1 cellular context compared by ENCODE assay signal in genomic region chr3:165128544-165128943, GRCh38.
TF ChIP-seq lines count a peak whose summit lies in the region.

No MANE protein-coding gene starts in this region.

TF ChIP-seq in HepG2, 621 proteins besides CTCF, POLR2A, EP300 and RAD21 (continued from another document and continues in another):
- TF ChIP-seq NKX3-1 (CRISPR knock-in tag; IDR thresholded peaks at IDR 0.05) (no peak), FOXO1 (CRISPR knock-in tag; IDR thresholded peaks at IDR 0.05) (peak; percentile 22; the same call in 1 of the 2 replicates), YY1 (IDR thresholded peaks at IDR 0.05; ENCODE audit: insufficient read depth, insufficient replicate concordance, low read depth, low read length) (no peak), ETV5 (CRISPR knock-in tag; IDR thresholded peaks at IDR 0.05; ENCODE audit: borderline replicate concordance) (no peak), ZNF737 (CRISPR knock-in tag; IDR thresholded peaks at IDR 0.05; ENCODE audit: borderline replicate concordance) (no peak), USF2 (IDR thresholded peaks at IDR 0.05; ENCODE audit: low read depth, low read length) (no peak), USF2 (CRISPR knock-in tag; IDR thresholded peaks at IDR 0.05; ENCODE audit: borderline replicate concordance) (no peak), MEIS1 (CRISPR knock-in tag; IDR thresholded peaks at IDR 0.05; ENCODE audit: borderline replicate concordance) (no peak), ZNF564 (CRISPR knock-in tag; IDR thresholded peaks at IDR 0.05) (no peak), DR1 (CRISPR knock-in tag; IDR thresholded peaks at IDR 0.05) (no peak), ZNF136 (CRISPR knock-in tag; IDR thresholded peaks at IDR 0.05; ENCODE audit: low read depth) (no peak), ZSCAN21 (CRISPR knock-in tag; IDR thresholded peaks at IDR 0.05; ENCODE audit: borderline replicate concordance) (no peak), FOXJ3 (CRISPR knock-in tag; IDR thresholded peaks at IDR 0.05; ENCODE audit: borderline replicate concordance) (peak; percentile 51; the same call in 1 of the 2 replicates), CHD4 (IDR thresholded peaks at IDR 0.05; ENCODE audit: borderline replicate concordance, low read length) (no peak), SMC3 (IDR thresholded peaks at IDR 0.05; ENCODE audit: low read length) (no peak), ZMAT5 (CRISPR knock-in tag; IDR thresholded peaks at IDR 0.05; ENCODE audit: borderline replicate concordance, low read depth) (no peak), RAD51 (IDR thresholded peaks at IDR 0.05; ENCODE audit: borderline replicate concordance) (no peak), ZNF326 (CRISPR knock-in tag; IDR thresholded peaks at IDR 0.05; ENCODE audit: borderline replicate concordance) (no peak), ZKSCAN1 (IDR thresholded peaks at IDR 0.05; ENCODE audit: low read length) (no peak), ZNF512B (CRISPR knock-in tag; IDR thresholded peaks at IDR 0.05; ENCODE audit: borderline replicate concordance) (no peak), ONECUT2 (CRISPR knock-in tag; IDR thresholded peaks at IDR 0.05) (no peak), ZNF839 (CRISPR knock-in tag; IDR thresholded peaks at IDR 0.05; ENCODE audit: borderline replicate concordance) (no peak), NFAT5 (CRISPR knock-in tag; IDR thresholded peaks at IDR 0.05) (no peak), ZNF790 (CRISPR knock-in tag; IDR thresholded peaks at IDR 0.05; ENCODE audit: borderline replicate concordance) (no peak), JDP2 (CRISPR knock-in tag; IDR thresholded peaks at IDR 0.05; ENCODE audit: borderline replicate concordance) (no peak), CERS6 (CRISPR knock-in tag; IDR thresholded peaks at IDR 0.05) (no peak), HIVEP1 (CRISPR knock-in tag; IDR thresholded peaks at IDR 0.05) (no peak), CEBPZ (IDR thresholded peaks at IDR 0.05; ENCODE audit: low read length) (no peak), ZNF205 (CRISPR knock-in tag; IDR thresholded peaks at IDR 0.05) (0 out of 2 replicates have a peak, but pooled peaks have one; percentile 31), ZGPAT (CRISPR knock-in tag; IDR thresholded peaks at IDR 0.05) (no peak), TCF7 (IDR thresholded peaks at IDR 0.05; ENCODE audit: low read depth) (no peak), ATF3 (CRISPR knock-in tag; IDR thresholded peaks at IDR 0.05) (no peak), ZNF263 (CRISPR knock-in tag; IDR thresholded peaks at IDR 0.05) (no peak), SALL2 (CRISPR knock-in tag; IDR thresholded peaks at IDR 0.05) (no peak), PRPF4 (IDR thresholded peaks at IDR 0.05; ENCODE audit: low read depth, low read length, poor library complexity, severe bottlenecking) (no peak), ZNF431 (CRISPR knock-in tag; IDR thresholded peaks at IDR 0.05; ENCODE audit: borderline replicate concordance, low read depth) (no peak), KLF13 (CRISPR knock-in tag; IDR thresholded peaks at IDR 0.05) (no peak), PATZ1 (CRISPR knock-in tag; IDR thresholded peaks at IDR 0.05) (peak; percentile 71), ATF2 (CRISPR knock-in tag; IDR thresholded peaks at IDR 0.05) (no peak), KAT8 (CRISPR knock-in tag; IDR thresholded peaks at IDR 0.05) (no peak), NONO (IDR thresholded peaks at IDR 0.05) (no peak), NONO (CRISPR knock-in tag; conservative IDR thresholded peaks at IDR 0.05) (no peak), STAT5B (CRISPR knock-in tag; IDR thresholded peaks at IDR 0.05) (no peak)
